In the genomic region with DNA sequence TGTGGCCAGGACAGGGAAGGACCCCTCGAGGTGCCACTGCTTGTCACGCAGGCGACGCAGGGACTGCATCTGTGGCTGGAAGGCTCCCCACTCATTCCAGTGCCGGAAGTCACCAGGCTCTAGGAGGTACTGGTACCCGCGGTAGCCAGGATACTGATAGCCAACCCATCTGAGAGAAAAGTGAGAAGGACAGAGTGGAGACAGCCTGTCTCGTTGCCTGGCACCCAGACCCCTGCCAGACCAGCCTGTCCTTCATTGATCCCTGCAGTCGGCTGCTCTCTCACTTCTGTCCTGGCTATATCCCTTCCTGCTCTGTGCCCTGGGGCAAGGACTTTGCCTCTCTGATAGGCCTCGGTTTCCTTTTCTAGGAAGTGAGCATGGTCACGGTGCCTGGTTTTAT, we compare ENCODE assay signal across 1 cellular context.
TF ChIP-seq lines count a peak whose summit lies in the region.

No MANE protein-coding gene starts in this region.

TF ChIP-seq in SK-N-SH, 30 proteins besides CTCF, POLR2A, EP300 and RAD21:
- TF ChIP-seq FOXJ3 (CRISPR knock-in tag; IDR thresholded peaks at IDR 0.05) (no peak), CHD2 (IDR thresholded peaks at IDR 0.05; ENCODE audit: low read length, partially characterized antibody) (no peak), TAF1 (IDR thresholded peaks at IDR 0.05; ENCODE audit: borderline replicate concordance, low read depth, low read length) (no peak), MXI1 (IDR thresholded peaks at IDR 0.05; ENCODE audit: low read depth, low read length) (no peak), FOSL2 (IDR thresholded peaks at IDR 0.05; ENCODE audit: borderline replicate concordance, low read depth) (no peak), EZH2phosphoT487 (IDR thresholded peaks at IDR 0.05; ENCODE audit: borderline replicate concordance, low read depth) (no peak), NFIC (IDR thresholded peaks at IDR 0.05; ENCODE audit: borderline replicate concordance) (no peak), FOXM1 (IDR thresholded peaks at IDR 0.05; ENCODE audit: low read depth) (no peak), GATA2 (CRISPR knock-in tag; IDR thresholded peaks at IDR 0.05) (no peak), SMC3 (IDR thresholded peaks at IDR 0.05; ENCODE audit: low read depth, low read length) (no peak)
- TF ChIP-seq, protein P1, sequence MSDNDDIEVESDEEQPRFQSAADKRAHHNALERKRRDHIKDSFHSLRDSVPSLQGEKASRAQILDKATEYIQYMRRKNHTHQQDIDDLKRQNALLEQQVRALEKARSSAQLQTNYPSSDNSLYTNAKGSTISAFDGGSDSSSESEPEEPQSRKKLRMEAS (IDR thresholded peaks at IDR 0.05; ENCODE audit: low read depth) = no peak
